ENCODE assay signal across 17 cellular contexts in genomic region chr7:130963349-130963748, GRCh38.
DNase-seq lines count a peak whose midpoint lies in the region; ATAC-seq, FAIRE-seq and TF ChIP-seq lines count a peak whose summit lies in the region.
"Had no signal": no experiment of that assay in that cellular context is flagged by ENCODE, and none has a peak within 500 bp of the region (broad histone marks: within the 10 kb centered on the region; RNA-seq: fewer than 3 reads in every experiment).

No MANE protein-coding gene starts in this region.

- CTCF ChIA-PET in activated CD8-positive, alpha-beta T cell treated with anti-CD3 and anti-CD28 coated beads for 36 hours (lab: Charles Lee) = interaction anchor here (0.9 to 3.7 kb wide), 2 partner anchors 19 to 77 kb away, joined by 3 to 15 read pairs; no protein-coding TSS in a partner anchor
- CTCF ChIA-PET in activated CD8-positive, alpha-beta T cell treated with anti-CD3 and anti-CD28 coated beads, Interleukin-2, amount 10 ng/mL, durations not matched to agents 7 days and 5 days (lab: Charles Lee) = interaction anchor here (1.4 to 7.2 kb wide), 3 partner anchors 19 to 66 kb away, joined by 4 to 75 read pairs (median 60); no protein-coding TSS in a partner anchor
- CTCF ChIA-PET in IMR-90 (lab: Yijun Ruan, JAX) = interaction anchor here (1.0 kb wide), 1 partner anchor 44 kb away, joined by 4 read pairs; no protein-coding TSS in a partner anchor

- ATAC-seq in activated CD8-positive, alpha-beta T cell treated with anti-CD3 and anti-CD28 coated beads for 36 hours = no peak
- no peak for ATAC-seq in activated CD8-positive, alpha-beta T cell treated with anti-CD3 and anti-CD28 coated beads, Interleukin-2, amount 10 ng/mL, durations not matched to agents 7 days and 5 days
- ATAC-seq in IMR-90 (ENCODE audit: low read depth) (no peak), psoas muscle (no peak)
- ATAC-seq: SK-N-SH treated with all-trans-retinoic acid at 6 μM for 48 hours had no signal

- no peak overlapping the region for H3K4me2 ChIP-seq in IMR-90 (ENCODE audit: low read depth, low read length)
- H3K4me2 ChIP-seq in astrocyte (ENCODE audit: low read length) = no peak overlapping the region

- peak overlapping the region; percentile 67 for H3K14ac ChIP-seq in IMR-90 (replicated peaks; ENCODE audit: low read depth, low read length)

- DNase-seq in activated CD8-positive, alpha-beta T cell treated with anti-CD3 and anti-CD28 coated beads for 36 hours = no peak
- no peak for DNase-seq in activated CD8-positive, alpha-beta T cell treated with anti-CD3 and anti-CD28 coated beads, Interleukin-2, amount 10 ng/mL, durations not matched to agents 7 days and 5 days
- DNase-seq in IMR-90 = no peak
- no peak for DNase-seq in astrocyte (ENCODE audit: low read depth)
- no peak for DNase-seq in psoas muscle
- DNase-seq in caudate nucleus (lab: John Stamatoyannopoulos, UW) = no peak
- no peak for DNase-seq in DMS79 treated with DMSO at 0.1 percent for 48 hours (lab: John Stamatoyannopoulos, UW)
- no peak for DNase-seq in HT-29 (ENCODE audit: low spot score)
- DNase-seq: activated gamma-delta T cell treated with Interleukin-2 at 50 U/mL for 16 hours; CD8-positive, alpha-beta memory T cell; foreskin melanocyte; NCI-H2171; NCI-H774; Peyer's patch; trophoblast cell had no signal

- dilution Hi-C loops in IMR-90 (cut with HindIII; ENCODE audit: low sequenced_read_pairs, unreplicated experiment) = no loop called here

- no peaks in the 10 kb centered on the region for H3K27me3 ChIP-seq in IMR-90 (ENCODE audit: control insufficient read depth, insufficient read depth, low read length)
- H3K27me3 ChIP-seq in astrocyte (ENCODE audit: insufficient read depth, low read length) = no peaks in the 10 kb centered on the region
- no peaks in the 10 kb centered on the region for H3K27me3 ChIP-seq in psoas muscle (ENCODE audit: insufficient read depth in 3 of 3, low read length in 2 of 3)
- H3K27me3 ChIP-seq: Peyer's patch had no signal

- H3K9ac ChIP-seq in IMR-90 (ENCODE audit: low read depth, low read length) (no peak overlapping the region), astrocyte (ENCODE audit: low read length) (no peak overlapping the region)

- no peaks in the 10 kb centered on the region for H3K9me3 Mint-ChIP-seq in activated CD8-positive, alpha-beta T cell treated with anti-CD3 and anti-CD28 coated beads for 36 hours
- H3K9me3 Mint-ChIP-seq in activated CD8-positive, alpha-beta T cell treated with anti-CD3 and anti-CD28 coated beads, Interleukin-2, amount 10 ng/mL, durations not matched to agents 7 days and 5 days (ENCODE audit: insufficient read depth) = no peaks in the 10 kb centered on the region
- no peaks in the 10 kb centered on the region for H3K9me3 Mint-ChIP-seq in astrocyte (ENCODE audit: unreplicated experiment)
- H3K9me3 Mint-ChIP-seq: CD8-positive, alpha-beta memory T cell had no signal

- peaks cover 10% of the 10 kb centered on the region for H3K9me1 ChIP-seq in IMR-90 (ENCODE audit: insufficient read depth, low read length)

- POLR2A ChIA-PET in activated CD8-positive, alpha-beta T cell treated with anti-CD3 and anti-CD28 coated beads for 36 hours (lab: Charles Lee) = interaction anchor here (9.2 to 18.8 kb wide), 3 partner anchors 15 to 47 kb away, joined by 118 to 322 read pairs (median 257); no protein-coding TSS in a partner anchor
- POLR2A ChIA-PET in activated CD8-positive, alpha-beta T cell treated with anti-CD3 and anti-CD28 coated beads, Interleukin-2, amount 10 ng/mL, durations not matched to agents 7 days and 5 days (lab: Charles Lee) = interaction anchor here (1.7 kb wide), 1 partner anchor 15 kb away, joined by 4 read pairs; no protein-coding TSS in a partner anchor
- POLR2A ChIA-PET in IMR-90 (lab: Charles Lee; ENCODE audit: unreplicated experiment) = no interaction called here

- H3K18ac ChIP-seq in IMR-90 (ENCODE audit: low read depth, low read length) = no peak overlapping the region; the same call in 1 of the 2 replicates

- H2AFZ ChIP-seq in IMR-90 (replicated peaks; ENCODE audit: low read length, poor library complexity) = no peak overlapping the region
- H2AFZ ChIP-seq in astrocyte (ENCODE audit: low read depth, low read length) = no peak overlapping the region

- no peak overlapping the region for H3K4me3 Mint-ChIP-seq in activated CD8-positive, alpha-beta T cell treated with anti-CD3 and anti-CD28 coated beads for 36 hours
- no peak overlapping the region for H3K4me3 Mint-ChIP-seq in activated CD8-positive, alpha-beta T cell treated with anti-CD3 and anti-CD28 coated beads, Interleukin-2, amount 10 ng/mL, durations not matched to agents 7 days and 5 days
- no peak overlapping the region for H3K4me3 Mint-ChIP-seq in astrocyte (ENCODE audit: unreplicated experiment)
- H3K4me3 Mint-ChIP-seq: neural crest cell had no signal

- H3K4me1 ChIP-seq in IMR-90 (ENCODE audit: control insufficient read depth, insufficient read depth, low read length) = peaks cover 21% of the 10 kb centered on the region
- H3K4me1 ChIP-seq in astrocyte (ENCODE audit: insufficient read depth, low read length) = peaks cover 39% of the 10 kb centered on the region
- peaks cover 46% of the 10 kb centered on the region for H3K4me1 ChIP-seq in psoas muscle

- TF ChIP-seq RAD21 in IMR-90 (IDR thresholded peaks at IDR 0.05; ENCODE audit: low read length) = no peak

- WGBS in IMR-90 (ENCODE audit: extremely low coverage in 2 of 2, insufficient read length in 1 of 2), 2 experiments = no CpG with 5 or more reads among the region's 6 CpGs
- 88 to 90% (median 90%) methylated on average over 6 of the region's 6 CpGs for WGBS in psoas muscle, 3 donors

- H3K79me2 ChIP-seq in astrocyte (ENCODE audit: insufficient read depth, low read length) = peaks cover 23% of the 10 kb centered on the region

- H3K9me3 ChIP-seq in IMR-90 (ENCODE audit: control insufficient read depth, insufficient read depth, low read length) = no peaks in the 10 kb centered on the region
- no peaks in the 10 kb centered on the region for H3K9me3 ChIP-seq in astrocyte (ENCODE audit: insufficient read depth, low read depth, low read length)
- H3K9me3 ChIP-seq in psoas muscle = no peaks in the 10 kb centered on the region
- H3K9me3 ChIP-seq: Peyer's patch had no signal

- H3K4me3 ChIP-seq in IMR-90 (ENCODE audit: insufficient read depth, low read depth, low read length) (no peak overlapping the region), astrocyte (ENCODE audit: insufficient read depth, low read depth, low read length) (no peak overlapping the region), psoas muscle (no peak overlapping the region)
- H3K4me3 ChIP-seq: Peyer's patch had no signal

- in situ Hi-C loops in IMR-90 (cut with MboI; ENCODE audit: low sequenced_read_pairs) = no loop called here

- peak overlapping the region; percentile 36; the same call in 1 of the 2 replicates for H3K23ac ChIP-seq in IMR-90 (ENCODE audit: low read depth, low read length)

- H2BK15ac ChIP-seq in IMR-90 (ENCODE audit: low read depth, low read length) = peak overlapping the region; percentile 56; the same call in 1 of the 3 replicates

- H3K27ac Mint-ChIP-seq in activated CD8-positive, alpha-beta T cell treated with anti-CD3 and anti-CD28 coated beads for 36 hours = peak overlapping the region; percentile 65
- no peak overlapping the region for H3K27ac Mint-ChIP-seq in activated CD8-positive, alpha-beta T cell treated with anti-CD3 and anti-CD28 coated beads, Interleukin-2, amount 10 ng/mL, durations not matched to agents 7 days and 5 days
- peak overlapping the region; percentile 60 for H3K27ac Mint-ChIP-seq in astrocyte (ENCODE audit: unreplicated experiment)

- BruUV-seq in IMR-90 (replicated peaks; lab: Mats Ljungman, UMichigan) = no TSS peak

- peaks cover 54% of the 10 kb centered on the region for H3K36me3 Mint-ChIP-seq in activated CD8-positive, alpha-beta T cell treated with anti-CD3 and anti-CD28 coated beads for 36 hours (ENCODE audit: low read depth)
- H3K36me3 Mint-ChIP-seq in activated CD8-positive, alpha-beta T cell treated with anti-CD3 and anti-CD28 coated beads, Interleukin-2, amount 10 ng/mL, durations not matched to agents 7 days and 5 days (ENCODE audit: low read depth) = peaks cover 36% of the 10 kb centered on the region
- H3K36me3 Mint-ChIP-seq in astrocyte (ENCODE audit: low read depth, unreplicated experiment) = peaks cover 8% of the 10 kb centered on the region

- TF ChIP-seq POLR2A in IMR-90 (IDR thresholded peaks at IDR 0.05; ENCODE audit: low read depth, low read length) = no peak

- TF ChIP-seq CTCF in activated CD8-positive, alpha-beta T cell treated with anti-CD3 and anti-CD28 coated beads for 36 hours (IDR thresholded peaks at IDR 0.05) = no peak
- TF ChIP-seq CTCF in IMR-90 (conservative IDR thresholded peaks at IDR 0.05; ENCODE audit: low read depth, low read length) (no peak), astrocyte (IDR thresholded peaks at IDR 0.05; ENCODE audit: insufficient read depth, low read depth, low read length) (no peak), psoas muscle (IDR thresholded peaks at IDR 0.05) (no peak)

- H4K20me1 ChIP-seq in IMR-90 (ENCODE audit: insufficient read depth, low read length) = no peaks in the 10 kb centered on the region; the same call in 1 of the 2 replicates
- no peaks in the 10 kb centered on the region for H4K20me1 ChIP-seq in astrocyte (ENCODE audit: insufficient read depth, low read length)

- H4K5ac ChIP-seq in IMR-90 (ENCODE audit: low read depth, low read length) = no peak overlapping the region; the same call in 1 of the 2 replicates

- H2BK5ac ChIP-seq in IMR-90 (ENCODE audit: low read depth, low read length, poor library complexity, severe bottlenecking) = peak overlapping the region; percentile 49

- peak overlapping the region; percentile 82; the same call in 1 of the 2 replicates for H2AK5ac ChIP-seq in IMR-90 (ENCODE audit: low read depth, low read length)

- peak overlapping the region; percentile 56; the same call in 1 of the 2 replicates for H3K4ac ChIP-seq in IMR-90 (ENCODE audit: low read depth, low read length)

- peaks cover 24 to 50% of the 10 kb centered on the region in 2 experiments for H3K79me1 ChIP-seq in IMR-90 (ENCODE audit: low read depth in 1 of 2, low read length in 2 of 2)

- H4K91ac ChIP-seq in IMR-90 (ENCODE audit: insufficient read depth, low read depth, low read length) = peak overlapping the region; percentile 65

- H3K27ac ChIP-seq in IMR-90 (ENCODE audit: insufficient read depth, low read length) (no peak overlapping the region), astrocyte (ENCODE audit: low read depth, low read length) (no peak overlapping the region), psoas muscle (peak overlapping the region; percentile 15), caudate nucleus (ENCODE audit: low read depth, low read length) (no peak overlapping the region)

- H3K27me3 Mint-ChIP-seq in activated CD8-positive, alpha-beta T cell treated with anti-CD3 and anti-CD28 coated beads for 36 hours = no peaks in the 10 kb centered on the region
- no peaks in the 10 kb centered on the region for H3K27me3 Mint-ChIP-seq in activated CD8-positive, alpha-beta T cell treated with anti-CD3 and anti-CD28 coated beads, Interleukin-2, amount 10 ng/mL, durations not matched to agents 7 days and 5 days (ENCODE audit: low read depth)
- no peaks in the 10 kb centered on the region for H3K27me3 Mint-ChIP-seq in astrocyte (ENCODE audit: low read depth, unreplicated experiment)
- H3K27me3 Mint-ChIP-seq: CD8-positive, alpha-beta memory T cell had no signal

- H2BK120ac ChIP-seq in IMR-90 (ENCODE audit: low read depth, low read length) = peak overlapping the region; percentile 36; the same call in 1 of the 2 replicates

- H3K56ac ChIP-seq in IMR-90 (ENCODE audit: extremely low read depth, insufficient read depth, low read length) = no peak overlapping the region

- 0 out of 2 replicates have a peak overlapping the region, but pooled peaks have one; percentile 53 for H2BK20ac ChIP-seq in IMR-90 (ENCODE audit: low read depth, low read length)

- peaks cover 50% of the 10 kb centered on the region for H3K4me1 Mint-ChIP-seq in activated CD8-positive, alpha-beta T cell treated with anti-CD3 and anti-CD28 coated beads for 36 hours (ENCODE audit: low read depth)
- peaks cover 48% of the 10 kb centered on the region for H3K4me1 Mint-ChIP-seq in activated CD8-positive, alpha-beta T cell treated with anti-CD3 and anti-CD28 coated beads, Interleukin-2, amount 10 ng/mL, durations not matched to agents 7 days and 5 days (ENCODE audit: low read depth)
- H3K4me1 Mint-ChIP-seq in astrocyte (ENCODE audit: low read depth, unreplicated experiment) = peaks cover 47% of the 10 kb centered on the region
- H3K4me1 Mint-ChIP-seq: neural crest cell had no signal

- peak overlapping the region in 1 of 2 experiments; percentile 71; a peak in 3 of 4 replicates for H4K8ac ChIP-seq in IMR-90 (ENCODE audit: low read depth in 2 of 2, low read length in 2 of 2)

- FAIRE-seq in astrocyte (lab: Jason Lieb, UNC) = no peak

- H3K36me3 ChIP-seq in IMR-90 (ENCODE audit: control insufficient read depth, insufficient read depth, low read length) = peaks cover 4% of the 10 kb centered on the region; the same call in 1 of the 2 replicates
- H3K36me3 ChIP-seq in astrocyte (ENCODE audit: insufficient read depth, low read length) = no peaks in the 10 kb centered on the region
- peaks cover 0 to 68% of the 10 kb centered on the region in 2 donors for H3K36me3 ChIP-seq in psoas muscle (ENCODE audit: insufficient read depth in 1 of 2, low read depth in 1 of 2)

- H2AK9ac ChIP-seq in IMR-90 (replicated peaks; ENCODE audit: low read depth, low read length, poor library complexity) = no peak overlapping the region

- intact Hi-C loops in activated CD8-positive, alpha-beta T cell treated with anti-CD3 and anti-CD28 coated beads for 36 hours (cut with micrococcal nuclease) = loop anchor here (5.0 kb wide), 1 partner anchor 49 kb away; no protein-coding TSS in a partner anchor
- intact Hi-C loops in IMR-90 (cut with micrococcal nuclease) = loop anchor here (5.0 kb wide), 1 partner anchor 74 kb away; no protein-coding TSS in a partner anchor
- intact Hi-C loops in psoas muscle (cut with DNase I) = no loop called here

Comparison
In these comparisons a context has a peak if more than half of its experiments do, and no peak if none do; other contexts are left out.
1. intact Hi-C loops: an anchor here in activated CD8-positive, alpha-beta T cell treated with anti-CD3 and anti-CD28 coated beads for 36 hours (5.0 kb wide) and IMR-90 (5.0 kb wide); none called in psoas muscle.